Comparison of ENCODE assay signal across 1 cellular context in the genomic region with DNA sequence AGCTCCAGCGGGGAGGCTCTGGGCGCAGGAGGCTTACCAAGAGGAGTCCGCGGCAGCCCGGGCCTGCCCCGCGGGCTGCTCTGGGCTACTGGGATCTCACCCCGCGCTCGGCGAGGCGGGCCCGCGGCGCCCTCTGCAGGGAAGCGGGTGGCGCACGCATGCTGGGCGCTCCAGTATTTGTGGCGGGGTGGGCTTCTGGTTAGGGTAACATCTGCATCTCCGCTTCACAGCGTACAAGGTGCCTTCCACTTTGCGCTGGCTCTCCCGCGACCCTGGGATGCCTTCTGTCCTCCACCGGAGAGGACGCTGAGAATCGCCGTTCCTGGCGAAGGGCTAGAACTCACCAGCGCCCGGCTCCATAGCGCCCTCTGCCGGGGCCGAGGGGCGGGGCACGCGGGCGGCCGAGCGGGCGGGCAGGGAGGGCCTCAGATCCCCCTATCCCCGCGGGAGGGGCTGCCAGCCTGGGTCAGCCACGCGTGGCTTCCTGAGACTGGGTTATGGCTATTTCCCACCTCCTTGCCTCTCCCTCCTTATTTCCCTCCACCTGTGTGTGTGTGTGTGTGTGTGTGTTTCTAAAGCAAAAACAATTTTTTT.
TF ChIP-seq lines count a peak whose summit lies in the region.

No MANE protein-coding gene starts in this region.

TF ChIP-seq in K562, 482 proteins besides CTCF, POLR2A, EP300 and RAD21 (continued from another document and continues in another):
- TF ChIP-seq, protein P1, sequence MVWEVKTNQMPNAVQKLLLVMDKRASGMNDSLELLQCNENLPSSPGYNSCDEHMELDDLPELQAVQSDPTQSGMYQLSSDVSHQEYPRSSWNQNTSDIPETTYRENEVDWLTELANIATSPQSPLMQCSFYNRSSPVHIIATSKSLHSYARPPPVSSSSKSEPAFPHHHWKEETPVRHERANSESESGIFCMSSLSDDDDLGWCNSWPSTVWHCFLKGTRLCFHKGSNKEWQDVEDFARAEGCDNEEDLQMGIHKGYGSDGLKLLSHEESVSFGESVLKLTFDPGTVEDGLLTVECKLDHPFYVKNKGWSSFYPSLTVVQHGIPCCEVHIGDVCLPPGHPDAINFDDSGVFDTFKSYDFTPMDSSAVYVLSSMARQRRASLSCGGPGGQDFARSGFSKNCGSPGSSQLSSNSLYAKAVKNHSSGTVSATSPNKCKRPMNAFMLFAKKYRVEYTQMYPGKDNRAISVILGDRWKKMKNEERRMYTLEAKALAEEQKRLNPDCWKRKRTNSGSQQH (CRISPR knock-in tag; IDR thresholded peaks at IDR 0.05), result no peak
- TF ChIP-seq TCF7 (IDR thresholded peaks at IDR 0.05; ENCODE audit: borderline replicate concordance) (no peak), ZNF316 (IDR thresholded peaks at IDR 0.05) (no peak), SAFB (IDR thresholded peaks at IDR 0.05; ENCODE audit: borderline replicate concordance, low read depth, low read length) (no peak), MECOM (CRISPR knock-in tag; IDR thresholded peaks at IDR 0.05) (no peak), CHD1 (IDR thresholded peaks at IDR 0.05; ENCODE audit: low read length) (no peak), BRD9 (IDR thresholded peaks at IDR 0.05; ENCODE audit: low read depth, partially characterized antibody) (peak; percentile 88), KAT2B (IDR thresholded peaks at IDR 0.05; ENCODE audit: low read depth, low read length) (no peak), ZNF184 (CRISPR knock-in tag; IDR thresholded peaks at IDR 0.05) (no peak), SIRT6 (IDR thresholded peaks at IDR 0.05; ENCODE audit: low read depth, low read length) (no peak), ZSCAN29 (IDR thresholded peaks at IDR 0.05) (peak; percentile 13; the same call in 1 of the 2 replicates), ZNF644 (tag; IDR thresholded peaks at IDR 0.05; ENCODE audit: low read depth) (no peak), ARHGAP35 (IDR thresholded peaks at IDR 0.05; ENCODE audit: partially characterized antibody) (no peak), NR2C2 (CRISPR knock-in tag; IDR thresholded peaks at IDR 0.05) (peak; percentile 79), NR2C2 (tag; IDR thresholded peaks at IDR 0.05) (no peak), ILK (tag; IDR thresholded peaks at IDR 0.05; ENCODE audit: borderline replicate concordance, low read depth) (no peak), ZKSCAN1 (IDR thresholded peaks at IDR 0.05; ENCODE audit: low read depth, low read length) (peak; percentile 54; the same call in 1 of the 2 replicates), NR3C1 (CRISPR knock-in tag; IDR thresholded peaks at IDR 0.05) (no peak), ZNF507 (tag; conservative IDR thresholded peaks at IDR 0.05) (no peak), RB1 (IDR thresholded peaks at IDR 0.05; ENCODE audit: low read depth) (peak; percentile 92), BCL6 (CRISPR knock-in tag; IDR thresholded peaks at IDR 0.05) (no peak), ZNF133 (CRISPR knock-in tag; IDR thresholded peaks at IDR 0.05) (no peak), SPI1 (IDR thresholded peaks at IDR 0.05; ENCODE audit: borderline replicate concordance, low read depth, low read length) (no peak), ZNF583 (CRISPR knock-in tag; IDR thresholded peaks at IDR 0.05) (no peak), ZC3H8 (IDR thresholded peaks at IDR 0.05) (no peak), TCFL5 (CRISPR knock-in tag; conservative IDR thresholded peaks at IDR 0.05) (no peak), SRF (CRISPR knock-in tag; IDR thresholded peaks at IDR 0.05) (0 out of 4 replicates have a peak, but pooled peaks of 1 of the 2 experiments have one; percentile 13), MAFK (IDR thresholded peaks at IDR 0.05; ENCODE audit: low read length) (no peak), ZNF311 (CRISPR knock-in tag; IDR thresholded peaks at IDR 0.05) (no peak), NCOA4 (IDR thresholded peaks at IDR 0.05; ENCODE audit: partially characterized antibody) (no peak), NEUROD1 (IDR thresholded peaks at IDR 0.05; ENCODE audit: borderline replicate concordance, low read depth, low read length, partially characterized antibody) (no peak), EHMT2 (IDR thresholded peaks at IDR 0.05) (no peak), ZFP30 (CRISPR knock-in tag; IDR thresholded peaks at IDR 0.05; ENCODE audit: borderline replicate concordance) (no peak), CHCHD3 (CRISPR knock-in tag; IDR thresholded peaks at IDR 0.05) (no peak)
- TF ChIP-seq, protein P2, sequence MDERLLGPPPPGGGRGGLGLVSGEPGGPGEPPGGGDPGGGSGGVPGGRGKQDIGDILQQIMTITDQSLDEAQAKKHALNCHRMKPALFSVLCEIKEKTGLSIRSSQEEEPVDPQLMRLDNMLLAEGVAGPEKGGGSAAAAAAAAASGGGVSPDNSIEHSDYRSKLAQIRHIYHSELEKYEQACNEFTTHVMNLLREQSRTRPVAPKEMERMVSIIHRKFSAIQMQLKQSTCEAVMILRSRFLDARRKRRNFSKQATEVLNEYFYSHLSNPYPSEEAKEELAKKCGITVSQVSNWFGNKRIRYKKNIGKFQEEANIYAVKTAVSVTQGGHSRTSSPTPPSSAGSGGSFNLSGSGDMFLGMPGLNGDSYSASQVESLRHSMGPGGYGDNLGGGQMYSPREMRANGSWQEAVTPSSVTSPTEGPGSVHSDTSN (CRISPR knock-in tag; IDR thresholded peaks at IDR 0.05; ENCODE audit: low read depth), result no peak
- TF ChIP-seq, protein P2 (tag; conservative IDR thresholded peaks at IDR 0.05; ENCODE audit: low read depth), result no peak
- TF ChIP-seq, protein P3, sequence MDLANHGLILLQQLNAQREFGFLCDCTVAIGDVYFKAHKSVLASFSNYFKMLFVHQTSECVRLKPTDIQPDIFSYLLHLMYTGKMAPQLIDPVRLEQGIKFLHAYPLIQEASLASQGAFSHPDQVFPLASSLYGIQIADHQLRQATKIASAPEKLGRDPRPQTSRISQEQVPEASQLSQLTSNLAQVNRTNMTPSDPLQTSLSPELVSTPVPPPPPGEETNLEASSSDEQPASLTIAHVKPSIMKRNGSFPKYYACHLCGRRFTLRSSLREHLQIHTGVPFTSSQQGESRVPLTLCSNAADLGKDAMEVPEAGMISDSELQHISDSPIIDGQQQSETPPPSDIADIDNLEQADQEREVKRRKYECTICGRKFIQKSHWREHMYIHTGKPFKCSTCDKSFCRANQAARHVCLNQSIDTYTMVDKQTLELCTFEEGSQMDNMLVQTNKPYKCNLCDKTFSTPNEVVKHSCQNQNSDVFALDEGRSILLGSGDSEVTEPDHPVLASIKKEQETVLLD (IDR thresholded peaks at IDR 0.05), result no peak
- TF ChIP-seq, protein P4, sequence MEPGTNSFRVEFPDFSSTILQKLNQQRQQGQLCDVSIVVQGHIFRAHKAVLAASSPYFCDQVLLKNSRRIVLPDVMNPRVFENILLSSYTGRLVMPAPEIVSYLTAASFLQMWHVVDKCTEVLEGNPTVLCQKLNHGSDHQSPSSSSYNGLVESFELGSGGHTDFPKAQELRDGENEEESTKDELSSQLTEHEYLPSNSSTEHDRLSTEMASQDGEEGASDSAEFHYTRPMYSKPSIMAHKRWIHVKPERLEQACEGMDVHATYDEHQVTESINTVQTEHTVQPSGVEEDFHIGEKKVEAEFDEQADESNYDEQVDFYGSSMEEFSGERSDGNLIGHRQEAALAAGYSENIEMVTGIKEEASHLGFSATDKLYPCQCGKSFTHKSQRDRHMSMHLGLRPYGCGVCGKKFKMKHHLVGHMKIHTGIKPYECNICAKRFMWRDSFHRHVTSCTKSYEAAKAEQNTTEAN (CRISPR knock-in tag; IDR thresholded peaks at IDR 0.05), result no peak
- TF ChIP-seq, protein P5, sequence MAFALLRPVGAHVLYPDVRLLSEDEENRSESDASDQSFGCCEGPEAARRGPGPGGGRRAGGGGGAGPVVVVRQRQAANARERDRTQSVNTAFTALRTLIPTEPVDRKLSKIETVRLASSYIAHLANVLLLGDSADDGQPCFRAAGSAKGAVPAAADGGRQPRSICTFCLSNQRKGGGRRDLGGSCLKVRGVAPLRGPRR (CRISPR knock-in tag; IDR thresholded peaks at IDR 0.05), result no peak
- TF ChIP-seq, protein P6, sequence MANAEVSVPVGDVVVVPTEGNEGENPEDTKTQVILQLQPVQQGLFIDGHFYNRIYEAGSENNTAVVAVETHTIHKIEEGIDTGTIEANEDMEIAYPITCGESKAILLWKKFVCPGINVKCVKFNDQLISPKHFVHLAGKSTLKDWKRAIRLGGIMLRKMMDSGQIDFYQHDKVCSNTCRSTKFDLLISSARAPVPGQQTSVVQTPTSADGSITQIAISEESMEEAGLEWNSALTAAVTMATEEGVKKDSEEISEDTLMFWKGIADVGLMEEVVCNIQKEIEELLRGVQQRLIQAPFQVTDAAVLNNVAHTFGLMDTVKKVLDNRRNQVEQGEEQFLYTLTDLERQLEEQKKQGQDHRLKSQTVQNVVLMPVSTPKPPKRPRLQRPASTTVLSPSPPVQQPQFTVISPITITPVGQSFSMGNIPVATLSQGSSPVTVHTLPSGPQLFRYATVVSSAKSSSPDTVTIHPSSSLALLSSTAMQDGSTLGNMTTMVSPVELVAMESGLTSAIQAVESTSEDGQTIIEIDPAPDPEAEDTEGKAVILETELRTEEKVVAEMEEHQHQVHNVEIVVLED (CRISPR knock-in tag; IDR thresholded peaks at IDR 0.05), result no peak
- TF ChIP-seq, protein P7, sequence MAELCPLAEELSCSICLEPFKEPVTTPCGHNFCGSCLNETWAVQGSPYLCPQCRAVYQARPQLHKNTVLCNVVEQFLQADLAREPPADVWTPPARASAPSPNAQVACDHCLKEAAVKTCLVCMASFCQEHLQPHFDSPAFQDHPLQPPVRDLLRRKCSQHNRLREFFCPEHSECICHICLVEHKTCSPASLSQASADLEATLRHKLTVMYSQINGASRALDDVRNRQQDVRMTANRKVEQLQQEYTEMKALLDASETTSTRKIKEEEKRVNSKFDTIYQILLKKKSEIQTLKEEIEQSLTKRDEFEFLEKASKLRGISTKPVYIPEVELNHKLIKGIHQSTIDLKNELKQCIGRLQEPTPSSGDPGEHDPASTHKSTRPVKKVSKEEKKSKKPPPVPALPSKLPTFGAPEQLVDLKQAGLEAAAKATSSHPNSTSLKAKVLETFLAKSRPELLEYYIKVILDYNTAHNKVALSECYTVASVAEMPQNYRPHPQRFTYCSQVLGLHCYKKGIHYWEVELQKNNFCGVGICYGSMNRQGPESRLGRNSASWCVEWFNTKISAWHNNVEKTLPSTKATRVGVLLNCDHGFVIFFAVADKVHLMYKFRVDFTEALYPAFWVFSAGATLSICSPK (IDR thresholded peaks at IDR 0.05; ENCODE audit: borderline replicate concordance), result no peak
- TF ChIP-seq, protein P8, sequence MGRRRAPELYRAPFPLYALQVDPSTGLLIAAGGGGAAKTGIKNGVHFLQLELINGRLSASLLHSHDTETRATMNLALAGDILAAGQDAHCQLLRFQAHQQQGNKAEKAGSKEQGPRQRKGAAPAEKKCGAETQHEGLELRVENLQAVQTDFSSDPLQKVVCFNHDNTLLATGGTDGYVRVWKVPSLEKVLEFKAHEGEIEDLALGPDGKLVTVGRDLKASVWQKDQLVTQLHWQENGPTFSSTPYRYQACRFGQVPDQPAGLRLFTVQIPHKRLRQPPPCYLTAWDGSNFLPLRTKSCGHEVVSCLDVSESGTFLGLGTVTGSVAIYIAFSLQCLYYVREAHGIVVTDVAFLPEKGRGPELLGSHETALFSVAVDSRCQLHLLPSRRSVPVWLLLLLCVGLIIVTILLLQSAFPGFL (CRISPR knock-in tag; IDR thresholded peaks at IDR 0.05), result no peak
- TF ChIP-seq, protein P9, sequence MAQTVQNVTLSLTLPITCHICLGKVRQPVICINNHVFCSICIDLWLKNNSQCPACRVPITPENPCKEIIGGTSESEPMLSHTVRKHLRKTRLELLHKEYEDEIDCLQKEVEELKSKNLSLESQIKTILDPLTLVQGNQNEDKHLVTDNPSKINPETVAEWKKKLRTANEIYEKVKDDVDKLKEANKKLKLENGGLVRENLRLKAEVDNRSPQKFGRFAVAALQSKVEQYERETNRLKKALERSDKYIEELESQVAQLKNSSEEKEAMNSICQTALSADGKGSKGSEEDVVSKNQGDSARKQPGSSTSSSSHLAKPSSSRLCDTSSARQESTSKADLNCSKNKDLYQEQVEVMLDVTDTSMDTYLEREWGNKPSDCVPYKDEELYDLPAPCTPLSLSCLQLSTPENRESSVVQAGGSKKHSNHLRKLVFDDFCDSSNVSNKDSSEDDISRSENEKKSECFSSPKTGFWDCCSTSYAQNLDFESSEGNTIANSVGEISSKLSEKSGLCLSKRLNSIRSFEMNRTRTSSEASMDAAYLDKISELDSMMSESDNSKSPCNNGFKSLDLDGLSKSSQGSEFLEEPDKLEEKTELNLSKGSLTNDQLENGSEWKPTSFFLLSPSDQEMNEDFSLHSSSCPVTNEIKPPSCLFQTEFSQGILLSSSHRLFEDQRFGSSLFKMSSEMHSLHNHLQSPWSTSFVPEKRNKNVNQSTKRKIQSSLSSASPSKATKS (CRISPR knock-in tag; IDR thresholded peaks at IDR 0.05), result no peak
- TF ChIP-seq, protein P10, sequence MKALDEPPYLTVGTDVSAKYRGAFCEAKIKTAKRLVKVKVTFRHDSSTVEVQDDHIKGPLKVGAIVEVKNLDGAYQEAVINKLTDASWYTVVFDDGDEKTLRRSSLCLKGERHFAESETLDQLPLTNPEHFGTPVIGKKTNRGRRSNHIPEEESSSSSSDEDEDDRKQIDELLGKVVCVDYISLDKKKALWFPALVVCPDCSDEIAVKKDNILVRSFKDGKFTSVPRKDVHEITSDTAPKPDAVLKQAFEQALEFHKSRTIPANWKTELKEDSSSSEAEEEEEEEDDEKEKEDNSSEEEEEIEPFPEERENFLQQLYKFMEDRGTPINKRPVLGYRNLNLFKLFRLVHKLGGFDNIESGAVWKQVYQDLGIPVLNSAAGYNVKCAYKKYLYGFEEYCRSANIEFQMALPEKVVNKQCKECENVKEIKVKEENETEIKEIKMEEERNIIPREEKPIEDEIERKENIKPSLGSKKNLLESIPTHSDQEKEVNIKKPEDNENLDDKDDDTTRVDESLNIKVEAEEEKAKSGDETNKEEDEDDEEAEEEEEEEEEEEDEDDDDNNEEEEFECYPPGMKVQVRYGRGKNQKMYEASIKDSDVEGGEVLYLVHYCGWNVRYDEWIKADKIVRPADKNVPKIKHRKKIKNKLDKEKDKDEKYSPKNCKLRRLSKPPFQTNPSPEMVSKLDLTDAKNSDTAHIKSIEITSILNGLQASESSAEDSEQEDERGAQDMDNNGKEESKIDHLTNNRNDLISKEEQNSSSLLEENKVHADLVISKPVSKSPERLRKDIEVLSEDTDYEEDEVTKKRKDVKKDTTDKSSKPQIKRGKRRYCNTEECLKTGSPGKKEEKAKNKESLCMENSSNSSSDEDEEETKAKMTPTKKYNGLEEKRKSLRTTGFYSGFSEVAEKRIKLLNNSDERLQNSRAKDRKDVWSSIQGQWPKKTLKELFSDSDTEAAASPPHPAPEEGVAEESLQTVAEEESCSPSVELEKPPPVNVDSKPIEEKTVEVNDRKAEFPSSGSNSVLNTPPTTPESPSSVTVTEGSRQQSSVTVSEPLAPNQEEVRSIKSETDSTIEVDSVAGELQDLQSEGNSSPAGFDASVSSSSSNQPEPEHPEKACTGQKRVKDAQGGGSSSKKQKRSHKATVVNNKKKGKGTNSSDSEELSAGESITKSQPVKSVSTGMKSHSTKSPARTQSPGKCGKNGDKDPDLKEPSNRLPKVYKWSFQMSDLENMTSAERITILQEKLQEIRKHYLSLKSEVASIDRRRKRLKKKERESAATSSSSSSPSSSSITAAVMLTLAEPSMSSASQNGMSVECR (CRISPR knock-in tag; IDR thresholded peaks at IDR 0.05), result no peak; the same call in 1 of the 2 replicates
